ENCODE assay signal across 7 cellular contexts in genomic region chr1:52686261-52686751, GRCh38. TPM values are rescaled to one million over a fixed set of nuclear protein-coding genes. Genes with fewer than 3 reads are reported as not detected.
A peak's percentile ranks its signal among the peaks of the same experiment; 100 is the strongest.
DNase-seq lines count a peak whose midpoint lies in the region; ATAC-seq, FAIRE-seq and TF ChIP-seq lines count a peak whose summit lies in the region.
"Not testable (repeated sequence)": the region's sequence is repeated elsewhere in the genome, so short reads cannot be mapped to it uniquely, and the experiment has no call there.

No MANE protein-coding gene starts in this region.

- RAD21 ChIA-PET in GM12878 (lab: Charles Lee; ENCODE audit: unreplicated experiment) = interaction anchor here (0.8 to 2.4 kb wide), 8 partner anchors 50 to 317 kb away, joined by 3 to 16 read pairs (median 4); partner anchors contain the start of genes ORC1 and PRPF38A

- FAIRE-seq in GM12878 (lab: Jason Lieb, UNC); small intestine (lab: Jason Lieb, UNC): not testable (repeated sequence)

- ATAC-seq in HG03460 (IDR thresholded peaks at IDR 0.05; ENCODE audit: unreplicated experiment) (peak; percentile 87), GM12878 (peak; percentile 91)

- not testable (repeated sequence) for H3K27me3 ChIP-seq in GM12878 (replicated peaks in 1 of 2; ENCODE audit: control insufficient read depth in 2 of 2, insufficient read depth in 2 of 2, low read length in 1 of 2); small intestine (ENCODE audit: control insufficient read depth in 2 of 2, insufficient read depth in 2 of 2, low read length in 2 of 2)

- not testable (repeated sequence) for H3K27ac ChIP-seq in GM12878 (ENCODE audit: control insufficient read depth, insufficient read depth); small intestine (ENCODE audit: low read depth in 1 of 2, low read length in 1 of 2)

- WGBS in GM12878 (ENCODE audit: insufficient coverage, insufficient replicate concordance, low lambda C conversion rate, missing lambda C conversion rate) = 30% methylated on average over 17 of the region's 17 CpGs
- 55 to 58% (median 56%) methylated on average over 17 of the region's 17 CpGs for WGBS in small intestine, 3 donors

- not testable (repeated sequence) for TF ChIP-seq EP300 in GM12878 (IDR thresholded peaks at IDR 0.05; ENCODE audit: borderline replicate concordance in 1 of 2, control insufficient read depth in 1 of 2, low read depth in 2 of 2, low read length in 2 of 2)

- H3K9ac ChIP-seq in GM12878 (ENCODE audit: control insufficient read depth, insufficient read depth, low read length) = not testable (repeated sequence)

- H3K36me3 ChIP-seq in GM12878 (ENCODE audit: control insufficient read depth in 2 of 2, insufficient read depth in 2 of 2, low read length in 1 of 2) (peaks cover 7 to 10% of the 10 kb centered on the region in 2 experiments), small intestine (ENCODE audit: control insufficient read depth in 2 of 2, insufficient read depth in 2 of 2, low read length in 2 of 2) (peaks cover 6 to 21% of the 10 kb centered on the region in 2 donors)

- peak; percentile 94 for TF ChIP-seq RAD21 in GM12878 (IDR thresholded peaks at IDR 0.05; ENCODE audit: insufficient read depth, low read depth, low read length)

- H3K9me3 ChIP-seq in GM12878 (replicated peaks; ENCODE audit: control insufficient read depth, insufficient read depth, low read length); small intestine (ENCODE audit: control insufficient read depth, low read depth): not testable (repeated sequence)

- not testable (repeated sequence) for H3K4me2 ChIP-seq in GM12878 (ENCODE audit: control insufficient read depth, insufficient read depth)

- TF ChIP-seq POLR2A in GM12878 (IDR thresholded peaks at IDR 0.05; ENCODE audit: low read depth, low read length) = not testable (repeated sequence)

- not testable (repeated sequence) for BruUV-seq in GM12878 (replicated peaks; lab: Mats Ljungman, UMichigan)

- peak; percentile 69 for TF ChIP-seq CTCF in GM13976 (IDR thresholded peaks at IDR 0.05; ENCODE audit: borderline replicate concordance, control extremely low read depth, extremely low read depth, insufficient read depth, missing control alignments)
- peak; percentile 71 to 77 (median 75) for TF ChIP-seq CTCF in GM12878 (IDR thresholded peaks at IDR 0.05 in 2 of 3, conservative IDR thresholded peaks at IDR 0.05 in 1 of 3; ENCODE audit: control insufficient read depth in 2 of 3, extremely low read depth in 1 of 3, insufficient read depth in 1 of 3, low read depth in 3 of 3, low read length in 3 of 3)

- CTCF ChIA-PET in GM12878 (lab: Yijun Ruan, JAX) = interaction anchor here (0.6 to 3.9 kb wide), 27 partner anchors 9 to 350 kb away, joined by 3 to 31 read pairs (median 3); partner anchors contain the start of genes ORC1, PRPF38A, TUT4 and ZYG11B

- POLR2A ChIA-PET in GM12878 (lab: Charles Lee) = interaction anchor here (0.6 to 1.0 kb wide), 3 partner anchors 251 to 283 kb away, joined by 3 to 8 read pairs (median 3); no protein-coding TSS in a partner anchor

- H4K20me1 ChIP-seq in GM12878 (ENCODE audit: control insufficient read depth, insufficient read depth) = not testable (repeated sequence)

- in situ Hi-C loops in GM13976 (cut with MboI; ENCODE audit: low sequenced_read_pairs, unreplicated experiment) = loop anchor here (10.0 to 25.0 kb wide), 2 partner anchors 292 to 549 kb away; partner anchors contain the start of gene ZFYVE9
- in situ Hi-C loops in GM12878 (cut with MboI) = loop anchor here (5.0 to 10.0 kb wide), 2 partner anchors 284 to 542 kb away; partner anchors contain the start of genes ORC1, PRPF38A and ZFYVE9

- SMC1A ChIA-PET in GM12878 (lab: Charles Lee; ENCODE audit: uncharacterized antibody, unreplicated experiment) = interaction anchor here (0.6 to 2.1 kb wide), 21 partner anchors 10 to 395 kb away, joined by 3 to 10 read pairs (median 3); partner anchors contain the start of genes ORC1, PRPF38A, SHISAL2A and TUT4

- DNase-seq in GM13976 (ENCODE audit: low spot score) = peak; percentile 78
- DNase-seq in NCI-H510A treated with DMSO at 0.1 percent for 48 hours (lab: John Stamatoyannopoulos, UW) = peak; percentile 50
- DNase-seq in activated CD4-positive, CD25-positive, alpha-beta regulatory T cell (lab: John Stamatoyannopoulos, UW) = peak; percentile 38 to 67 (median 56)
- peak; percentile 32 for DNase-seq in GM12878 (ENCODE audit: low read depth, low spot score)
- peak; percentile 36 to 47 for DNase-seq in hippocampal formation (lab: John Stamatoyannopoulos, UW)
- DNase-seq in small intestine = peak; percentile 65

- intact Hi-C loops in GM12878 (cut with micrococcal nuclease; ENCODE audit: unreplicated experiment) = loop anchor here (5.0 to 10.0 kb wide), 4 partner anchors 132 to 559 kb away; partner anchors contain the start of genes CC2D1B, ORC1, PRPF38A and TUT4

- H3K79me2 ChIP-seq in GM12878 (ENCODE audit: control insufficient read depth, insufficient read depth, low read length) = not testable (repeated sequence)

- H3K4me1 ChIP-seq in GM12878 (ENCODE audit: control insufficient read depth, insufficient read depth, low read length); small intestine (ENCODE audit: control insufficient read depth in 2 of 2, insufficient read depth in 1 of 2, low read depth in 1 of 2, low read length in 1 of 2): not testable (repeated sequence)

- H3K4me3 ChIP-seq in GM12878; small intestine (ENCODE audit: low read depth in 1 of 2, low read length in 2 of 2): not testable (repeated sequence)

- peak overlapping the region; percentile 68 for H2AFZ ChIP-seq in GM12878 (ENCODE audit: control insufficient read depth, low read depth, low read length)

TF ChIP-seq in GM12878, 131 proteins besides CTCF, POLR2A, EP300 and RAD21 (continues in another document):
- TF ChIP-seq ETV6 (conservative IDR thresholded peaks at IDR 0.05 in 1 of 2, IDR thresholded peaks at IDR 0.05 in 1 of 2; ENCODE audit: borderline replicate concordance in 1 of 2, low read depth in 1 of 2) = 0 out of 4 replicates have a peak, but pooled peaks of 1 of the 2 experiments have one; percentile 18

RNA-seq across cellular contexts. Expression of gene COA7, which starts 11.8 kb away (rescaled TPM):
- 3.2 and 4.1 TPM in 2 replicates for total RNA-seq in GM12878 (2013; cell fraction: nucleolus; rRNA removed)
- total RNA-seq in GM12878 (2014; rRNA removed) (6.8 and 7.5 TPM in 2 replicates), GM12878 (2014; rRNA removed; fragmentation: Illumina TruSeq; extraction: Trizol) (17.3 and 18.4 TPM in 2 replicates), GM12878 (2021) (20.0 and 20.2 TPM in 2 replicates)
- polyA plus RNA-seq in GM12878 (2011; ENCODE audit: low read depth) = 7.8 TPM
- polyA plus RNA-seq in GM12878 (2011; rRNA removed) (13.7 and 16.1 TPM in 2 replicates), GM12878 (2014; fragmentation: Illumina TruSeq; extraction: Trizol) (15.4 and 15.7 TPM in 2 replicates), GM12878 (2014; fragmentation: Nextera tagmentation; extraction: Ambion mirVana) (10 to 100 TPM; 12.4 to 13.4 TPM), GM12878 (2014; rRNA removed) (13.1 and 14.0 TPM in 2 replicates), GM12878 (2016; fragmentation: Nextera tagmentation; extraction: Ambion mirVana) (10 to 100 TPM; 15.4 to 19.6 TPM), small intestine (10 to 100 TPM; 11.6 to 14.0 (median 13.8) TPM)
- 14.9 and 19.2 TPM in 2 replicates for polyA plus RNA-seq in GM12878 (2011; cell fraction: cytosol; rRNA removed)
- 3.9 and 4.1 TPM in 2 replicates for polyA plus RNA-seq in GM12878 (2011; cell fraction: nucleus; rRNA removed)
- polyA plus RNA-seq in GM12878 (2012) = 7.1 and 9.2 TPM in 2 replicates
- polyA minus RNA-seq in GM12878 (2011; rRNA and poly(A)+ RNA removed) = 19.2 and 23.5 TPM in 2 replicates
- 4.9 and 5.6 TPM in 2 replicates for polyA minus RNA-seq in GM12878 (2011; cell fraction: cytosol; rRNA and poly(A)+ RNA removed)
- 0.97 and 2.4 TPM in 2 replicates for polyA minus RNA-seq in GM12878 (2011; cell fraction: nucleus; rRNA and poly(A)+ RNA removed)

RNA-seq across cellular contexts. Expression of gene ZYG11B, which starts 39.9 kb away (rescaled TPM):
- 22.4 and 24.8 TPM in 2 replicates for total RNA-seq in GM12878 (2013; cell fraction: nucleolus; rRNA removed)
- total RNA-seq in GM12878 (2014; rRNA removed) = 8.5 and 11.7 TPM in 2 replicates
- 8.1 and 8.4 TPM in 2 replicates for total RNA-seq in GM12878 (2014; rRNA removed; fragmentation: Illumina TruSeq; extraction: Trizol)
- total RNA-seq in GM12878 (2021) = 8.0 and 8.6 TPM in 2 replicates
- polyA plus RNA-seq in GM12878 (2011; ENCODE audit: low read depth) = 1.4 TPM
- 7.8 and 10.0 TPM in 2 replicates for polyA plus RNA-seq in GM12878 (2011; rRNA removed)
- 4.4 and 4.5 TPM in 2 replicates for polyA plus RNA-seq in GM12878 (2011; cell fraction: cytosol; rRNA removed)
- polyA plus RNA-seq in GM12878 (2011; cell fraction: nucleus; rRNA removed) = 2.0 and 2.6 TPM in 2 replicates
- polyA plus RNA-seq in GM12878 (2012) = 2.2 and 3.3 TPM in 2 replicates
- 4.4 and 5.0 TPM in 2 replicates for polyA plus RNA-seq in GM12878 (2014; fragmentation: Illumina TruSeq; extraction: Trizol)
- polyA plus RNA-seq in GM12878 (2014; fragmentation: Nextera tagmentation; extraction: Ambion mirVana) = 1 to 10 TPM; 1.8 to 2.6 TPM
- 3.5 and 4.0 TPM in 2 replicates for polyA plus RNA-seq in GM12878 (2014; rRNA removed)
- 1 to 10 TPM; 4.2 to 6.3 TPM for polyA plus RNA-seq in GM12878 (2016; fragmentation: Nextera tagmentation; extraction: Ambion mirVana)
- 22.2 and 22.4 TPM in 2 replicates for polyA minus RNA-seq in GM12878 (2011; rRNA and poly(A)+ RNA removed)
- 3.9 and 6.1 TPM in 2 replicates for polyA minus RNA-seq in GM12878 (2011; cell fraction: cytosol; rRNA and poly(A)+ RNA removed)
- polyA minus RNA-seq in GM12878 (2011; cell fraction: nucleus; rRNA and poly(A)+ RNA removed) = 8.2 and 8.9 TPM in 2 replicates
- 1 to 10 TPM; 3.6 to 6.0 (median 5.1) TPM for polyA plus RNA-seq in small intestine

RNA-seq across cellular contexts. Expression of gene SHISAL2A, which starts 53.3 kb away (rescaled TPM):
- total RNA-seq in GM12878 (2013; cell fraction: nucleolus; rRNA removed) = 0.91 and 1.4 TPM in 2 replicates
- 0.22 and 0.40 TPM in 2 replicates for total RNA-seq in GM12878 (2014; rRNA removed)
- total RNA-seq in GM12878 (2014; rRNA removed; fragmentation: Illumina TruSeq; extraction: Trizol) = 0.31 and 0.37 TPM in 2 replicates
- total RNA-seq in GM12878 (2021) = 0.56 and 0.67 TPM in 2 replicates
- polyA plus RNA-seq in GM12878 (2011; ENCODE audit: low read depth) = 0.50 TPM
- polyA plus RNA-seq in GM12878 (2011; rRNA removed) = 0.12 and 0.31 TPM in 2 replicates
- polyA plus RNA-seq in GM12878 (2011; cell fraction: cytosol; rRNA removed) = 0.31 and 0.35 TPM in 2 replicates
- 0.31 and 0.45 TPM in 2 replicates for polyA plus RNA-seq in GM12878 (2011; cell fraction: nucleus; rRNA removed)
- 0.95 and 1.1 TPM in 2 replicates for polyA plus RNA-seq in GM12878 (2012)
- polyA plus RNA-seq in GM12878 (2014; fragmentation: Illumina TruSeq; extraction: Trizol) = 0.11 and 0.57 TPM in 2 replicates
- polyA plus RNA-seq in GM12878 (2014; fragmentation: Nextera tagmentation; extraction: Ambion mirVana) = under 1 TPM; 0.27 to 0.51 TPM
- polyA plus RNA-seq in GM12878 (2014; rRNA removed) = 0.60 and 0.77 TPM in 2 replicates
- under 1 TPM; 0.18 to 0.54 TPM for polyA plus RNA-seq in GM12878 (2016; fragmentation: Nextera tagmentation; extraction: Ambion mirVana)
- polyA minus RNA-seq in GM12878 (2011; rRNA and poly(A)+ RNA removed) = 0.44 TPM in 1 of 2 replicates, not detected in the other
- not detected in 2 replicates for polyA minus RNA-seq in GM12878 (2011; cell fraction: cytosol; rRNA and poly(A)+ RNA removed)
- not detected in 2 replicates for polyA minus RNA-seq in GM12878 (2011; cell fraction: nucleus; rRNA and poly(A)+ RNA removed)
- polyA plus RNA-seq in small intestine = under 1 TPM in 1 of 3 donors, not detected in 2; 0.45 TPM
